ENCODE assay signal across 18 cellular contexts in genomic region chr1:239997160-239997514, GRCh38.
DNase-seq lines count a peak whose midpoint lies in the region; ATAC-seq and TF ChIP-seq lines count a peak whose summit lies in the region.
"Had no signal": no experiment of that assay in that cellular context is flagged by ENCODE, and none has a peak within 500 bp of the region (broad histone marks: within the 10 kb centered on the region; RNA-seq: fewer than 3 reads in every experiment).

No MANE protein-coding gene starts in this region.

- peaks cover 61% of the 10 kb centered on the region for H3K27me3 Mint-ChIP-seq in activated T-helper 17 cell treated with anti-CD3 and anti-CD28 coated beads, Interleukin-2, amount 50 U/mL, for 72 hours

- no peak for ATAC-seq in activated T-helper 17 cell treated with anti-CD3 and anti-CD28 coated beads, Interleukin-2, amount 50 U/mL, for 72 hours (replicated peaks)
- ATAC-seq in HG03460 (IDR thresholded peaks at IDR 0.05; ENCODE audit: unreplicated experiment) (no peak), HG02885 (IDR thresholded peaks at IDR 0.05; ENCODE audit: poor library complexity, unreplicated experiment) (no peak)

- H3K36me3 Mint-ChIP-seq in activated T-helper 17 cell treated with anti-CD3 and anti-CD28 coated beads, Interleukin-2, amount 50 U/mL, for 72 hours (ENCODE audit: low read depth), result no peaks in the 10 kb centered on the region
- H3K36me3 Mint-ChIP-seq: activated CD4-positive, alpha-beta memory T cell treated with anti-CD3 and anti-CD28 coated beads for 36 hours had no signal

- WGBS in lower leg skin, 2 donors, result 54 to 60% methylated on average over 6 of the region's 6 CpGs

- no peak for TF ChIP-seq POLR2A in lower leg skin (IDR thresholded peaks at IDR 0.05)

- H3K36me3 ChIP-seq in HUES48 (ENCODE audit: control insufficient read depth, insufficient read depth, low read length) (no peaks in the 10 kb centered on the region), iPS-20b (ENCODE audit: insufficient read depth, low read depth, low read length) (no peaks in the 10 kb centered on the region)
- H3K36me3 ChIP-seq: tibial artery had no signal

- H3K4me1 ChIP-seq in HUES48 (ENCODE audit: control insufficient read depth, insufficient read depth, low read length) (no peaks in the 10 kb centered on the region), iPS-20b (ENCODE audit: insufficient read depth, low read length) (no peaks in the 10 kb centered on the region)

- no peaks in the 10 kb centered on the region for H3K9me3 Mint-ChIP-seq in activated T-helper 17 cell treated with anti-CD3 and anti-CD28 coated beads, Interleukin-2, amount 50 U/mL, for 72 hours
- H3K9me3 Mint-ChIP-seq: activated CD4-positive, alpha-beta memory T cell treated with anti-CD3 and anti-CD28 coated beads for 36 hours; activated T-cell treated with anti-CD3 and anti-CD28 coated beads, Interleukin-2, amount 50 U/mL, for 4 hours had no signal

- DNase-seq in skeletal muscle cell (ENCODE audit: low read depth), result no peak
- no peak for DNase-seq in lower leg skin (ENCODE audit: low spot score in 2 of 2)
- DNase-seq: activated naive CD8-positive, alpha-beta T cell treated with anti-CD3 and anti-CD28 coated beads, Interleukin-2, amount 50 U/mL, for 24 hours; activated T-cell treated with anti-CD3 and anti-CD28 coated beads, Interleukin-2, amount 50 U/mL, for 4 hours; cerebellar nuclear complex; hypothalamus; NCI-H1694; NCI-H226; posterior cingulate gyrus; SW 1271; tibial artery had no signal

- no peaks in the 10 kb centered on the region for H3K4me1 Mint-ChIP-seq in activated T-helper 17 cell treated with anti-CD3 and anti-CD28 coated beads, Interleukin-2, amount 50 U/mL, for 72 hours

- peaks cover 21% of the 10 kb centered on the region for H3K27me3 ChIP-seq in HUES48 (ENCODE audit: control insufficient read depth, insufficient read depth, low read length)
- H3K27me3 ChIP-seq in iPS-20b (ENCODE audit: insufficient read depth, low read length), result peaks cover 35% of the 10 kb centered on the region

- H3K9ac ChIP-seq in HUES48 (ENCODE audit: low read depth, low read length) (no peak overlapping the region), iPS-20b (ENCODE audit: low read depth, low read length) (no peak overlapping the region)

- H3K27ac ChIP-seq in HUES48 (ENCODE audit: low read depth, low read length), result no peak overlapping the region
- no peak overlapping the region for H3K27ac ChIP-seq in iPS-20b (ENCODE audit: low read length)
- H3K27ac ChIP-seq: C4-2B, tibial artery had no signal

- peak overlapping the region; percentile 15 for H3K4me3 Mint-ChIP-seq in activated T-helper 17 cell treated with anti-CD3 and anti-CD28 coated beads, Interleukin-2, amount 50 U/mL, for 72 hours
- H3K4me3 Mint-ChIP-seq: activated CD4-positive, alpha-beta memory T cell treated with anti-CD3 and anti-CD28 coated beads for 36 hours; activated naive CD8-positive, alpha-beta T cell treated with anti-CD3 and anti-CD28 coated beads, Interleukin-2, amount 50 U/mL, for 24 hours; activated T-cell treated with anti-CD3 and anti-CD28 coated beads, Interleukin-2, amount 50 U/mL, for 4 hours had no signal

- no peak overlapping the region for H3K27ac Mint-ChIP-seq in activated T-helper 17 cell treated with anti-CD3 and anti-CD28 coated beads, Interleukin-2, amount 50 U/mL, for 72 hours
- H3K27ac Mint-ChIP-seq: activated CD4-positive, alpha-beta memory T cell treated with anti-CD3 and anti-CD28 coated beads for 36 hours; activated naive CD8-positive, alpha-beta T cell treated with anti-CD3 and anti-CD28 coated beads, Interleukin-2, amount 50 U/mL, for 24 hours had no signal

- H3K9me3 ChIP-seq in HUES48 (ENCODE audit: control insufficient read depth, insufficient read depth, low read length) (no peaks in the 10 kb centered on the region), iPS-20b (ENCODE audit: insufficient read depth, low read depth, low read length) (no peaks in the 10 kb centered on the region)
- H3K9me3 ChIP-seq: tibial artery had no signal

- no peak for TF ChIP-seq CTCF in lower leg skin (IDR thresholded peaks at IDR 0.05)

- intact Hi-C loops in lower leg skin (cut with DNase I; ENCODE audit: low total_unique reads), result no loop called here

- H3K4me3 ChIP-seq in HUES48 (ENCODE audit: low read depth, low read length), result peak overlapping the region; percentile 54
- peak overlapping the region; percentile 48; the same call in 1 of the 2 replicates for H3K4me3 ChIP-seq in iPS-20b (ENCODE audit: low read length)
- H3K4me3 ChIP-seq in skeletal muscle cell (ENCODE audit: low read depth, low read length), result peak overlapping the region; percentile 48
- no peak overlapping the region for H3K4me3 ChIP-seq in lower leg skin (ENCODE audit: low read depth, poor library complexity, severe bottlenecking)
